In the genomic region with DNA sequence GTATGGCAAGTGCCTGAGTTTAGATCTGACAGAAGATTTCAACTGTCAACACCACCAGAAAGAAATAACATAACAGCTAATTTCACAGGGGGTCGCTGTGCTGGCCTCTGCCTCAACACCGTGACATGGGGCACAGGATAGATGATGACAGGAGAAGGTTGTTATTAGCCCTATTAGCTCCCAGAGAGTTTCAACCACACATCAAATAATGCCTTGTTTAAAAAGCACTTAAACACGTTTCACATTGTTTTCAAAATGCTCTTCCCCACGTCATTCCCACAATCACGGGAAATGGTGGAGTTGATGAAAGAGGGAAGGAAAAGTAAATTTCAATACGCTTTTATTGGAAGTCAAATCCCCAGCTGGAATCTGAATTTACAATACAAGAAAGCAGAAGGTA, we compare ENCODE assay signal across 19 cellular contexts.
A peak's percentile ranks its signal among the peaks of the same experiment; 100 is the strongest.
DNase-seq lines count a peak whose midpoint lies in the region; ATAC-seq and TF ChIP-seq lines count a peak whose summit lies in the region.
"Had no signal": no experiment of that assay in that cellular context is flagged by ENCODE, and none has a peak within 500 bp of the region (broad histone marks: within the 10 kb centered on the region; RNA-seq: fewer than 3 reads in every experiment).

No MANE protein-coding gene starts in this region.

- no peaks in the 10 kb centered on the region for H3K27me3 ChIP-seq in MM.1S (replicated peaks; ENCODE audit: insufficient read depth, low read length)
- H3K27me3 ChIP-seq: BLaER1 treated with 17β-estradiol and CSF1 and Interleukin-3, amounts not matched to agents 10 nM and 100 nM; MG63 had no signal

- peaks cover 16% of the 10 kb centered on the region for H3K4me1 Mint-ChIP-seq in nephron

- ATAC-seq in HG03565 (IDR thresholded peaks at IDR 0.05; ENCODE audit: unreplicated experiment) = no peak
- ATAC-seq: SK-N-SH treated with all-trans-retinoic acid at 6 μM for 48 hours had no signal

- no peaks in the 10 kb centered on the region for H3K36me3 ChIP-seq in MM.1S (replicated peaks; ENCODE audit: insufficient read depth, low read length)
- H3K36me3 ChIP-seq: BLaER1 treated with 17β-estradiol and CSF1 and Interleukin-3, amounts not matched to agents 10 nM and 100 nM; MG63 had no signal

- no peaks in the 10 kb centered on the region for H3K79me2 ChIP-seq in MM.1S (ENCODE audit: low read length)

- no peak overlapping the region for H3K27ac ChIP-seq in MM.1S (ENCODE audit: low read length)
- H3K27ac ChIP-seq: BLaER1 treated with 17β-estradiol and CSF1 and Interleukin-3, amounts not matched to agents 10 nM and 100 nM; PC-9 had no signal

- H3K4me1 ChIP-seq in MM.1S (ENCODE audit: low read length) = no peaks in the 10 kb centered on the region
- H3K4me1 ChIP-seq: Caco-2 had no signal

- intact Hi-C loops in posterior cingulate gyrus (cut with DNase I) = no loop called here

- no peak overlapping the region for H3K4me2 ChIP-seq in MM.1S (ENCODE audit: low read depth, low read length)
- H3K4me2 ChIP-seq: BLaER1 treated with 17β-estradiol and CSF1 and Interleukin-3, amounts not matched to agents 10 nM and 100 nM; PC-9 had no signal

- no peak overlapping the region for H3K4me3 Mint-ChIP-seq in nephron

- H3K9me2 ChIP-seq in MM.1S (replicated peaks; ENCODE audit: insufficient read depth, low read length) = no peaks in the 10 kb centered on the region

- no peaks in the 10 kb centered on the region for H3F3A ChIP-seq in MM.1S (ENCODE audit: insufficient read depth, low read length)

- H3K36me3 Mint-ChIP-seq in nephron (ENCODE audit: low read depth) = no peaks in the 10 kb centered on the region

- H3K4me3 ChIP-seq in MM.1S (ENCODE audit: low read length) = no peak overlapping the region
- H3K4me3 ChIP-seq: BLaER1 treated with 17β-estradiol and CSF1 and Interleukin-3, amounts not matched to agents 10 nM and 100 nM; MG63; PC-9 had no signal

- H3K9me3 Mint-ChIP-seq in nephron = no peaks in the 10 kb centered on the region

- no peaks in the 10 kb centered on the region for H4K20me1 ChIP-seq in MM.1S (ENCODE audit: insufficient read depth, low read length)
- H4K20me1 ChIP-seq: BLaER1 treated with 17β-estradiol and CSF1 and Interleukin-3, amounts not matched to agents 10 nM and 100 nM had no signal

- peak; percentile 58 for DNase-seq in DMS53 (lab: John Stamatoyannopoulos, UW)
- no peak for DNase-seq in DMS53 treated with DMSO at 0.1 percent for 48 hours (lab: John Stamatoyannopoulos, UW; ENCODE audit: unreplicated experiment)
- peak; percentile 54 for DNase-seq in NCI-H128 (lab: John Stamatoyannopoulos, UW; ENCODE audit: unreplicated experiment)
- DNase-seq in NCI-H774 (lab: John Stamatoyannopoulos, UW) = peak; percentile 95
- no peak for DNase-seq in posterior cingulate gyrus
- DNase-seq in MM.1S = no peak
- DNase-seq: 8988T, Caco-2, GF-D8, H7, MG63, NCI-H1436, NCI-H2171 treated with DMSO at 0.1 percent for 48 hours, NCI-H524, PC-9 had no signal

- no peak overlapping the region for H3K9ac ChIP-seq in MM.1S (ENCODE audit: low read length)
- H3K9ac ChIP-seq: BLaER1 treated with 17β-estradiol and CSF1 and Interleukin-3, amounts not matched to agents 10 nM and 100 nM had no signal

- no peaks in the 10 kb centered on the region for H3K9me3 ChIP-seq in MM.1S (replicated peaks; ENCODE audit: insufficient read depth, low read length)
- H3K9me3 ChIP-seq: BLaER1 treated with 17β-estradiol and CSF1 and Interleukin-3, amounts not matched to agents 10 nM and 100 nM; Caco-2; MG63 had no signal

- TF ChIP-seq CTCF in nephron (IDR thresholded peaks at IDR 0.05; ENCODE audit: unreplicated experiment in 3 of 3) (no peak), MM.1S (IDR thresholded peaks at IDR 0.05; ENCODE audit: low read length) (no peak)

- peak overlapping the region; percentile 16 to 68 (median 68) for H3K27ac Mint-ChIP-seq in nephron

- no peak overlapping the region for H2AFZ ChIP-seq in MM.1S (ENCODE audit: low read length)
- H2AFZ ChIP-seq: PC-9 had no signal

- no peaks in the 10 kb centered on the region for H3K27me3 Mint-ChIP-seq in nephron (ENCODE audit: low read depth)

Comparison
In these comparisons a context has a peak if more than half of its experiments do, and no peak if none do; other contexts are left out.
1. DNase-seq: peak in DMS53 (single experiment), NCI-H128 (single experiment) and NCI-H774 (single experiment); none in DMS53 treated with DMSO at 0.1 percent for 48 hours (single experiment), posterior cingulate gyrus (0 of 10) and MM.1S (single experiment).